Comparison of ENCODE assay signal across 8 cellular contexts in genomic region chr14:50532502-50533313, GRCh38. TPM values are rescaled to one million over a fixed set of nuclear protein-coding genes. Genes with fewer than 3 reads are reported as not detected.
DNase-seq lines count a peak whose midpoint lies in the region; ATAC-seq and TF ChIP-seq lines count a peak whose summit lies in the region.

MAP4K5 (minus strand) TSS chr14:50532569; CDS start chr14:50532049, 520 bp downstream.

- no peaks in the 10 kb centered on the region for H3K27me3 ChIP-seq in CD8-positive, alpha-beta T cell (ENCODE audit: insufficient read depth, low read length)
- no peaks in the 10 kb centered on the region for H3K27me3 ChIP-seq in lower lobe of right lung (ENCODE audit: low read depth)

- peaks cover 49% of the 10 kb centered on the region for H3K4me1 Mint-ChIP-seq in CD8-positive, alpha-beta T cell (ENCODE audit: low read depth)
- peaks cover 38% of the 10 kb centered on the region for H3K4me1 Mint-ChIP-seq in activated CD8-positive, alpha-beta T cell treated with anti-CD3 and anti-CD28 coated beads for 36 hours (ENCODE audit: low read depth)

- H3K9me3 ChIP-seq in CD8-positive, alpha-beta T cell (ENCODE audit: low read length): no peaks in the 10 kb centered on the region
- no peaks in the 10 kb centered on the region for H3K9me3 ChIP-seq in lower lobe of right lung

- H3K36me3 ChIP-seq in CD8-positive, alpha-beta T cell (ENCODE audit: insufficient read depth, low read length): no peaks in the 10 kb centered on the region
- no peaks in the 10 kb centered on the region for H3K36me3 ChIP-seq in lower lobe of right lung

- ATAC-seq in CD8-positive, alpha-beta T cell: peak; percentile 93
- peak; percentile 94 for ATAC-seq in GM19438 (IDR thresholded peaks at IDR 0.05; ENCODE audit: low read depth, unreplicated experiment)
- peak; percentile 93 for ATAC-seq in HG03571 (IDR thresholded peaks at IDR 0.05; ENCODE audit: unreplicated experiment)
- ATAC-seq in activated CD8-positive, alpha-beta T cell treated with anti-CD3 and anti-CD28 coated beads for 36 hours: peak; percentile 97
- ATAC-seq in lower lobe of right lung: peak; percentile 99

- H3K27ac ChIP-seq in CD8-positive, alpha-beta T cell (ENCODE audit: low read depth, low read length): peak within 1 kb of the TSS; percentile 47
- peak within 1 kb of the TSS; percentile 96 for H3K27ac ChIP-seq in lower lobe of right lung

- peaks cover 3% of the 10 kb centered on the region for H3K36me3 Mint-ChIP-seq in CD8-positive, alpha-beta T cell
- peaks cover 7% of the 10 kb centered on the region for H3K36me3 Mint-ChIP-seq in activated CD8-positive, alpha-beta T cell treated with anti-CD3 and anti-CD28 coated beads for 36 hours (ENCODE audit: low read depth)

- peak within 1 kb of the TSS; percentile 92 for H3K27ac Mint-ChIP-seq in CD8-positive, alpha-beta T cell
- H3K27ac Mint-ChIP-seq in activated CD8-positive, alpha-beta T cell treated with anti-CD3 and anti-CD28 coated beads for 36 hours: peak within 1 kb of the TSS; percentile 89

- peak; percentile 73 to 94 (median 87) for DNase-seq in CD8-positive, alpha-beta T cell
- DNase-seq in NCI-H774 (lab: John Stamatoyannopoulos, UW) (peak; percentile 65), ecto neural progenitor cell (ENCODE audit: low spot score) (peak; percentile 95), lower lobe of right lung (peak; percentile 95)
- peak; percentile 92 for DNase-seq in activated CD8-positive, alpha-beta T cell treated with anti-CD3 and anti-CD28 coated beads for 36 hours
- peak; percentile 72 to 83 (median 81) for DNase-seq in stimulated activated CD4-positive, alpha-beta T cell treated with anti-CD3 and anti-CD28 coated beads, TNF-alpha, amount 100 ng/mL, for 1 hour (ENCODE audit: low read depth in 3 of 3, low spot score in 1 of 3)

- H3K4me3 Mint-ChIP-seq in CD8-positive, alpha-beta T cell: peak within 1 kb of the TSS; percentile 89
- H3K4me3 Mint-ChIP-seq in activated CD8-positive, alpha-beta T cell treated with anti-CD3 and anti-CD28 coated beads for 36 hours: peak within 1 kb of the TSS; percentile 93

- peaks cover 42% of the 10 kb centered on the region for H3K4me1 ChIP-seq in CD8-positive, alpha-beta T cell (ENCODE audit: insufficient read depth, low read length)
- H3K4me1 ChIP-seq in lower lobe of right lung: peaks cover 47% of the 10 kb centered on the region

- CTCF ChIA-PET in CD8-positive, alpha-beta T cell (lab: Charles Lee): interaction anchor here (1.2 to 1.6 kb wide), 5 partner anchors 9 to 212 kb away, joined by 3 to 4 read pairs (median 3); partner anchors contain the start of gene ATL1
- CTCF ChIA-PET in activated CD8-positive, alpha-beta T cell treated with anti-CD3 and anti-CD28 coated beads for 36 hours (lab: Charles Lee): interaction anchor here (0.6 to 1.7 kb wide), 17 partner anchors 9 to 417 kb away, joined by 3 to 12 read pairs (median 4); partner anchors contain the start of gene VCPKMT

- peak within 1 kb of the TSS; percentile 45 for H3K4me3 ChIP-seq in CD8-positive, alpha-beta T cell (ENCODE audit: low read depth, low read length)
- peak within 1 kb of the TSS; percentile 86 for H3K4me3 ChIP-seq in lower lobe of right lung

- POLR2A ChIA-PET in CD8-positive, alpha-beta T cell (lab: Charles Lee): interaction anchor here (0.7 to 1.4 kb wide), 4 partner anchors 10 to 221 kb away, joined by 3 to 5 read pairs (median 4); partner anchors contain the start of genes DMAC2L and L2HGDH
- POLR2A ChIA-PET in activated CD8-positive, alpha-beta T cell treated with anti-CD3 and anti-CD28 coated beads for 36 hours (lab: Charles Lee): interaction anchor here (0.9 to 1.7 kb wide), 6 partner anchors 10 to 212 kb away, joined by 3 to 8 read pairs (median 4); no protein-coding TSS in a partner anchor

- H3K9me3 Mint-ChIP-seq in CD8-positive, alpha-beta T cell: no peaks in the 10 kb centered on the region
- no peaks in the 10 kb centered on the region for H3K9me3 Mint-ChIP-seq in activated CD8-positive, alpha-beta T cell treated with anti-CD3 and anti-CD28 coated beads for 36 hours

- peak; percentile 69 for TF ChIP-seq CTCF in CD8-positive, alpha-beta T cell (IDR thresholded peaks at IDR 0.05)
- TF ChIP-seq CTCF in activated CD8-positive, alpha-beta T cell treated with anti-CD3 and anti-CD28 coated beads for 36 hours (IDR thresholded peaks at IDR 0.05): peak; percentile 90
- TF ChIP-seq CTCF in lower lobe of right lung (IDR thresholded peaks at IDR 0.05): peak; percentile 85

- no peaks in the 10 kb centered on the region for H3K27me3 Mint-ChIP-seq in CD8-positive, alpha-beta T cell (ENCODE audit: low read depth)
- H3K27me3 Mint-ChIP-seq in activated CD8-positive, alpha-beta T cell treated with anti-CD3 and anti-CD28 coated beads for 36 hours: no peaks in the 10 kb centered on the region

- intact Hi-C loops in CD8-positive, alpha-beta T cell (cut with DNase I, micrococcal nuclease): loop anchor here (1.0 to 10.0 kb wide), 12 partner anchors 190 to 898 kb away; partner anchors contain the start of genes SOS2 (in 2 of the 2), VCPKMT (in 2 of the 2), DMAC2L (in 1 of the 2) and DNAAF2 (in 1 of the 2)
- intact Hi-C loops in activated CD8-positive, alpha-beta T cell treated with anti-CD3 and anti-CD28 coated beads for 36 hours (cut with micrococcal nuclease): loop anchor here (2.0 kb wide), 1 partner anchor 188 kb away; no protein-coding TSS in a partner anchor
- intact Hi-C loops in lower lobe of right lung (cut with DNase I): no loop called here

RNA-seq across cellular contexts. Expression of gene MAP4K5, which starts in this region (rescaled TPM):
- 10 to 100 TPM; 32.0 to 32.7 TPM for total RNA-seq in CD8-positive, alpha-beta T cell
- 10 to 100 TPM; 26.2 to 28.1 TPM for total RNA-seq in activated CD8-positive, alpha-beta T cell treated with anti-CD3 and anti-CD28 coated beads for 36 hours
- total RNA-seq in lower lobe of right lung: 52.8 TPM

Comparison
In these comparisons a context has a peak if more than half of its experiments do, and no peak if none do; other contexts are left out.
1. Peak in every context shown above with its lines: DNase-seq, ATAC-seq, H3K4me3 ChIP-seq and H3K27ac ChIP-seq.